1 cellular context compared by ENCODE assay signal in the genomic region with DNA sequence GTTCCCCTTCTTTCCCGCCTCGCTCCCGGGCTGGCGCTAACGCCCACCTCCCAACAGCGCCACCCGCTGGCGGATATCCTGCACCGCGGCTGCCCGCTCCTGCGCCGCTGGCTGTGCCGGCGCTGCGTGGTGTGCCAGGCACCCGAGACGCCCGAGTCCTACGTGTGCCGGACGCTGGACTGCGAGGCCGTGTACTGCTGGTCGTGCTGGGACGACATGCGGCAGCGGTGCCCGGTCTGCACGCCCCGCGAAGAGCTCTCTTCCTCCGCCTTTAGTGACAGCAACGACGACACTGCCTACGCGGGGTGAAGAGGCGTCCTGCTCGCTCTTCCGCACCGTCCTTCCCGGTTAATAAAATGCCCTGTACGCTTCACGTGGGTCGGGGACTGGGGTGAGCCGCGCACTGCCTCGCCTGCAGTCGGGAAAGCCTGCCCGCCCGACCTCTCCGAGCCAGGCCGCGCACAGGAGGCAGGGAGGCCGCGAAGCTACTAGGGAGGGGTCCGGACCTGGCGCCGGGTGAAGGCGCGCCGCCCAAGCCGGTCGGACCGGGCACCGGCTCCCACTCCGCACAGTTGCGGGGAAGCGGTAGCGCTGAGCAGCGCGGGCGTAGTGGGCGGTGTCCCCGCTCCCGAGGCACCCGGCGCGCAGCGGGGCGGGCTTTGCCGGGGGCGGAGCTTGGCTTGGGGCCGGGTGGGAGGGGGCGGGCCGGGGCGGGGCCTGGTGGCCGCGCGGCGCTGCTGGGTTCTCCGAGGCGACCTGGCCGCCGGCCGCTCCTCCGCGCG.
TF ChIP-seq lines count a peak whose summit lies in the region.

A gene with protein sequence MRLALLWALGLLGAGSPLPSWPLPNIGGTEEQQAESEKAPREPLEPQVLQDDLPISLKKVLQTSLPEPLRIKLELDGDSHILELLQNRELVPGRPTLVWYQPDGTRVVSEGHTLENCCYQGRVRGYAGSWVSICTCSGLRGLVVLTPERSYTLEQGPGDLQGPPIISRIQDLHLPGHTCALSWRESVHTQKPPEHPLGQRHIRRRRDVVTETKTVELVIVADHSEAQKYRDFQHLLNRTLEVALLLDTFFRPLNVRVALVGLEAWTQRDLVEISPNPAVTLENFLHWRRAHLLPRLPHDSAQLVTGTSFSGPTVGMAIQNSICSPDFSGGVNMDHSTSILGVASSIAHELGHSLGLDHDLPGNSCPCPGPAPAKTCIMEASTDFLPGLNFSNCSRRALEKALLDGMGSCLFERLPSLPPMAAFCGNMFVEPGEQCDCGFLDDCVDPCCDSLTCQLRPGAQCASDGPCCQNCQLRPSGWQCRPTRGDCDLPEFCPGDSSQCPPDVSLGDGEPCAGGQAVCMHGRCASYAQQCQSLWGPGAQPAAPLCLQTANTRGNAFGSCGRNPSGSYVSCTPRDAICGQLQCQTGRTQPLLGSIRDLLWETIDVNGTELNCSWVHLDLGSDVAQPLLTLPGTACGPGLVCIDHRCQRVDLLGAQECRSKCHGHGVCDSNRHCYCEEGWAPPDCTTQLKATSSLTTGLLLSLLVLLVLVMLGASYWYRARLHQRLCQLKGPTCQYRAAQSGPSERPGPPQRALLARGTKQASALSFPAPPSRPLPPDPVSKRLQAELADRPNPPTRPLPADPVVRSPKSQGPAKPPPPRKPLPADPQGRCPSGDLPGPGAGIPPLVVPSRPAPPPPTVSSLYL (plus strand): TSS at position 757 of the 782 bp plus-strand sequence. CDS start 71 bp downstream, outside the sequence.

TF ChIP-seq in HepG2, 621 proteins besides CTCF, POLR2A, EP300 and RAD21 (continued from another document and continues in another):
- TF ChIP-seq, protein P1, sequence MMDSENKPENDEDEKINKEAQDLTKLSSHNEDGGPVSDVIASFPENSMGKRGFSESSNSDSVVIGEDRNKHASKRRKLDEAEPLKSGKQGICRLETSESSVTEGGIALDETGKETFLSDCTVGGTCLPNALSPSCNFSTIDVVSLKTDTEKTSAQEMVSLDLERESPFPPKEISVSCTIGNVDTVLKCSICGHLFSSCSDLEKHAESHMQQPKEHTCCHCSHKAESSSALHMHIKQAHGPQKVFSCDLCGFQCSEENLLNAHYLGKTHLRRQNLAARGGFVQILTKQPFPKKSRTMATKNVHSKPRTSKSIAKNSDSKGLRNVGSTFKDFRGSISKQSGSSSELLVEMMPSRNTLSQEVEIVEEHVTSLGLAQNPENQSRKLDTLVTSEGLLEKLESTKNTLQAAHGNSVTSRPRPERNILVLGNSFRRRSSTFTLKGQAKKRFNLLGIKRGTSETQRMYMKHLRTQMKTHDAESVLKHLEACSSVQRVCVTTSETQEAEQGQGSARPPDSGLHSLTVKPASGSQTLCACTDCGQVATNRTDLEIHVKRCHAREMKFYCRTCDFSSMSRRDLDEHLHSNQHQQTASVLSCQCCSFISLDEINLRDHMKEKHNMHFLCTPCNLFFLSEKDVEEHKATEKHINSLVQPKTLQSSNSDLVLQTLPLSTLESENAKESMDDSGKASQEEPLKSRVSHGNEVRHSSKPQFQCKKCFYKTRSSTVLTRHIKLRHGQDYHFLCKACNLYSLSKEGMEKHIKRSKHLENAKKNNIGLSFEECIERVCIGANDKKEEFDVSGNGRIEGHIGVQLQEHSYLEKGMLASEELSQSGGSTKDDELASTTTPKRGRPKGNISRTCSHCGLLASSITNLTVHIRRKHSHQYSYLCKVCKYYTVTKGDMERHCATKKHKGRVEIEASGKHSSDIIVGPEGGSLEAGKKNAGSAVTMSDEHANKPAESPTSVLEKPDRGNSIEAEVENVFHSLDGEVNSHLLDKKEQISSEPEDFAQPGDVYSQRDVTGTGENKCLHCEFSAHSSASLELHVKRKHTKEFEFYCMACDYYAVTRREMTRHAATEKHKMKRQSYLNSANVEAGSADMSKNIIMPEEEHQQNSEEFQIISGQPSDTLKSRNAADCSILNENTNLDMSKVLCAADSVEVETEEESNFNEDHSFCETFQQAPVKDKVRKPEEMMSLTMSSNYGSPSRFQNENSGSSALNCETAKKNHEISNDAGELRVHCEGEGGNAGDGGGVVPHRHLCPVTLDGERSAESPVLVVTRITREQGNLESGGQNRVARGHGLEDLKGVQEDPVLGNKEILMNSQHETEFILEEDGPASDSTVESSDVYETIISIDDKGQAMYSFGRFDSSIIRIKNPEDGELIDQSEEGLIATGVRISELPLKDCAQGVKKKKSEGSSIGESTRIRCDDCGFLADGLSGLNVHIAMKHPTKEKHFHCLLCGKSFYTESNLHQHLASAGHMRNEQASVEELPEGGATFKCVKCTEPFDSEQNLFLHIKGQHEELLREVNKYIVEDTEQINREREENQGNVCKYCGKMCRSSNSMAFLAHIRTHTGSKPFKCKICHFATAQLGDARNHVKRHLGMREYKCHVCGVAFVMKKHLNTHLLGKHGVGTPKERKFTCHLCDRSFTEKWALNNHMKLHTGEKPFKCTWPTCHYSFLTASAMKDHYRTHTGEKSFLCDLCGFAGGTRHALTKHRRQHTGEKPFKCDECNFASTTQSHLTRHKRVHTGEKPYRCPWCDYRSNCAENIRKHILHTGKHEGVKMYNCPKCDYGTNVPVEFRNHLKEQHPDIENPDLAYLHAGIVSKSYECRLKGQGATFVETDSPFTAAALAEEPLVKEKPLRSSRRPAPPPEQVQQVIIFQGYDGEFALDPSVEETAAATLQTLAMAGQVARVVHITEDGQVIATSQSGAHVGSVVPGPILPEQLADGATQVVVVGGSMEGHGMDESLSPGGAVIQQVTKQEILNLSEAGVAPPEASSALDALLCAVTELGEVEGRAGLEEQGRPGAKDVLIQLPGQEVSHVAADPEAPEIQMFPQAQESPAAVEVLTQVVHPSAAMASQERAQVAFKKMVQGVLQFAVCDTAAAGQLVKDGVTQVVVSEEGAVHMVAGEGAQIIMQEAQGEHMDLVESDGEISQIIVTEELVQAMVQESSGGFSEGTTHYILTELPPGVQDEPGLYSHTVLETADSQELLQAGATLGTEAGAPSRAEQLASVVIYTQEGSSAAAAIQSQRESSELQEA (CRISPR knock-in tag; IDR thresholded peaks at IDR 0.05; ENCODE audit: not compliant biosample characterization), result peak; percentile 82
- TF ChIP-seq ZFP37 (CRISPR knock-in tag; IDR thresholded peaks at IDR 0.05; ENCODE audit: borderline replicate concordance) (no peak), SNAI1 (CRISPR knock-in tag; IDR thresholded peaks at IDR 0.05; ENCODE audit: borderline replicate concordance) (peak; percentile 79; the same call in 1 of the 2 replicates), ISX (CRISPR knock-in tag; conservative IDR thresholded peaks at IDR 0.05) (no peak), ELF1 (CRISPR knock-in tag; IDR thresholded peaks at IDR 0.05) (peak; percentile 21), NFYB (CRISPR knock-in tag; IDR thresholded peaks at IDR 0.05) (no peak), GABPA (IDR thresholded peaks at IDR 0.05; ENCODE audit: low read depth, low read length) (no peak), GABPA (CRISPR knock-in tag; IDR thresholded peaks at IDR 0.05; ENCODE audit: low read depth) (peak; percentile 65), POLR2AphosphoS2 (IDR thresholded peaks at IDR 0.05; ENCODE audit: low read depth, low read length) (no peak), CHCHD3 (CRISPR knock-in tag; IDR thresholded peaks at IDR 0.05) (no peak), ZNF530 (CRISPR knock-in tag; IDR thresholded peaks at IDR 0.05; ENCODE audit: low read depth) (no peak), ZFP36 (IDR thresholded peaks at IDR 0.05; ENCODE audit: borderline replicate concordance, low read depth, low read length, partially characterized antibody) (no peak), ZNF841 (CRISPR knock-in tag; IDR thresholded peaks at IDR 0.05; ENCODE audit: borderline replicate concordance) (no peak), PAWR (CRISPR knock-in tag; IDR thresholded peaks at IDR 0.05; ENCODE audit: borderline replicate concordance) (no peak), CHD2 (IDR thresholded peaks at IDR 0.05; ENCODE audit: low read depth, low read length) (no peak), ZNF367 (CRISPR knock-in tag; IDR thresholded peaks at IDR 0.05; ENCODE audit: borderline replicate concordance) (no peak), MLLT10 (CRISPR knock-in tag; IDR thresholded peaks at IDR 0.05) (no peak), XBP1 (CRISPR knock-in tag; IDR thresholded peaks at IDR 0.05) (no peak), HOXA7 (CRISPR knock-in tag; IDR thresholded peaks at IDR 0.05) (no peak)
- TF ChIP-seq, protein P2, sequence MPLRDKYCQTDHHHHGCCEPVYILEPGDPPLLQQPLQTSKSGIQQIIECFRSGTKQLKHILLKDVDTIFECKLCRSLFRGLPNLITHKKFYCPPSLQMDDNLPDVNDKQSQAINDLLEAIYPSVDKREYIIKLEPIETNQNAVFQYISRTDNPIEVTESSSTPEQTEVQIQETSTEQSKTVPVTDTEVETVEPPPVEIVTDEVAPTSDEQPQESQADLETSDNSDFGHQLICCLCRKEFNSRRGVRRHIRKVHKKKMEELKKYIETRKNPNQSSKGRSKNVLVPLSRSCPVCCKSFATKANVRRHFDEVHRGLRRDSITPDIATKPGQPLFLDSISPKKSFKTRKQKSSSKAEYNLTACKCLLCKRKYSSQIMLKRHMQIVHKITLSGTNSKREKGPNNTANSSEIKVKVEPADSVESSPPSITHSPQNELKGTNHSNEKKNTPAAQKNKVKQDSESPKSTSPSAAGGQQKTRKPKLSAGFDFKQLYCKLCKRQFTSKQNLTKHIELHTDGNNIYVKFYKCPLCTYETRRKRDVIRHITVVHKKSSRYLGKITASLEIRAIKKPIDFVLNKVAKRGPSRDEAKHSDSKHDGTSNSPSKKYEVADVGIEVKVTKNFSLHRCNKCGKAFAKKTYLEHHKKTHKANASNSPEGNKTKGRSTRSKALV (CRISPR knock-in tag; IDR thresholded peaks at IDR 0.05), result peak; percentile 88
- TF ChIP-seq, protein P3, sequence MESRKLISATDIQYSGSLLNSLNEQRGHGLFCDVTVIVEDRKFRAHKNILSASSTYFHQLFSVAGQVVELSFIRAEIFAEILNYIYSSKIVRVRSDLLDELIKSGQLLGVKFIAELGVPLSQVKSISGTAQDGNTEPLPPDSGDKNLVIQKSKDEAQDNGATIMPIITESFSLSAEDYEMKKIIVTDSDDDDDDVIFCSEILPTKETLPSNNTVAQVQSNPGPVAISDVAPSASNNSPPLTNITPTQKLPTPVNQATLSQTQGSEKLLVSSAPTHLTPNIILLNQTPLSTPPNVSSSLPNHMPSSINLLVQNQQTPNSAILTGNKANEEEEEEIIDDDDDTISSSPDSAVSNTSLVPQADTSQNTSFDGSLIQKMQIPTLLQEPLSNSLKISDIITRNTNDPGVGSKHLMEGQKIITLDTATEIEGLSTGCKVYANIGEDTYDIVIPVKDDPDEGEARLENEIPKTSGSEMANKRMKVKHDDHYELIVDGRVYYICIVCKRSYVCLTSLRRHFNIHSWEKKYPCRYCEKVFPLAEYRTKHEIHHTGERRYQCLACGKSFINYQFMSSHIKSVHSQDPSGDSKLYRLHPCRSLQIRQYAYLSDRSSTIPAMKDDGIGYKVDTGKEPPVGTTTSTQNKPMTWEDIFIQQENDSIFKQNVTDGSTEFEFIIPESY (CRISPR knock-in tag; IDR thresholded peaks at IDR 0.05), result peak; percentile 91
- TF ChIP-seq, protein P4, sequence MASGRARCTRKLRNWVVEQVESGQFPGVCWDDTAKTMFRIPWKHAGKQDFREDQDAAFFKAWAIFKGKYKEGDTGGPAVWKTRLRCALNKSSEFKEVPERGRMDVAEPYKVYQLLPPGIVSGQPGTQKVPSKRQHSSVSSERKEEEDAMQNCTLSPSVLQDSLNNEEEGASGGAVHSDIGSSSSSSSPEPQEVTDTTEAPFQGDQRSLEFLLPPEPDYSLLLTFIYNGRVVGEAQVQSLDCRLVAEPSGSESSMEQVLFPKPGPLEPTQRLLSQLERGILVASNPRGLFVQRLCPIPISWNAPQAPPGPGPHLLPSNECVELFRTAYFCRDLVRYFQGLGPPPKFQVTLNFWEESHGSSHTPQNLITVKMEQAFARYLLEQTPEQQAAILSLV (CRISPR knock-in tag; IDR thresholded peaks at IDR 0.05; ENCODE audit: borderline replicate concordance), result peak; percentile 77; the same call in 1 of the 2 replicates
- TF ChIP-seq, protein P5, sequence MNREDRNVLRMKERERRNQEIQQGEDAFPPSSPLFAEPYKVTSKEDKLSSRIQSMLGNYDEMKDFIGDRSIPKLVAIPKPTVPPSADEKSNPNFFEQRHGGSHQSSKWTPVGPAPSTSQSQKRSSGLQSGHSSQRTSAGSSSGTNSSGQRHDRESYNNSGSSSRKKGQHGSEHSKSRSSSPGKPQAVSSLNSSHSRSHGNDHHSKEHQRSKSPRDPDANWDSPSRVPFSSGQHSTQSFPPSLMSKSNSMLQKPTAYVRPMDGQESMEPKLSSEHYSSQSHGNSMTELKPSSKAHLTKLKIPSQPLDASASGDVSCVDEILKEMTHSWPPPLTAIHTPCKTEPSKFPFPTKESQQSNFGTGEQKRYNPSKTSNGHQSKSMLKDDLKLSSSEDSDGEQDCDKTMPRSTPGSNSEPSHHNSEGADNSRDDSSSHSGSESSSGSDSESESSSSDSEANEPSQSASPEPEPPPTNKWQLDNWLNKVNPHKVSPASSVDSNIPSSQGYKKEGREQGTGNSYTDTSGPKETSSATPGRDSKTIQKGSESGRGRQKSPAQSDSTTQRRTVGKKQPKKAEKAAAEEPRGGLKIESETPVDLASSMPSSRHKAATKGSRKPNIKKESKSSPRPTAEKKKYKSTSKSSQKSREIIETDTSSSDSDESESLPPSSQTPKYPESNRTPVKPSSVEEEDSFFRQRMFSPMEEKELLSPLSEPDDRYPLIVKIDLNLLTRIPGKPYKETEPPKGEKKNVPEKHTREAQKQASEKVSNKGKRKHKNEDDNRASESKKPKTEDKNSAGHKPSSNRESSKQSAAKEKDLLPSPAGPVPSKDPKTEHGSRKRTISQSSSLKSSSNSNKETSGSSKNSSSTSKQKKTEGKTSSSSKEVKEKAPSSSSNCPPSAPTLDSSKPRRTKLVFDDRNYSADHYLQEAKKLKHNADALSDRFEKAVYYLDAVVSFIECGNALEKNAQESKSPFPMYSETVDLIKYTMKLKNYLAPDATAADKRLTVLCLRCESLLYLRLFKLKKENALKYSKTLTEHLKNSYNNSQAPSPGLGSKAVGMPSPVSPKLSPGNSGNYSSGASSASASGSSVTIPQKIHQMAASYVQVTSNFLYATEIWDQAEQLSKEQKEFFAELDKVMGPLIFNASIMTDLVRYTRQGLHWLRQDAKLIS (CRISPR knock-in tag; IDR thresholded peaks at IDR 0.05), result no peak
- TF ChIP-seq, protein P6, sequence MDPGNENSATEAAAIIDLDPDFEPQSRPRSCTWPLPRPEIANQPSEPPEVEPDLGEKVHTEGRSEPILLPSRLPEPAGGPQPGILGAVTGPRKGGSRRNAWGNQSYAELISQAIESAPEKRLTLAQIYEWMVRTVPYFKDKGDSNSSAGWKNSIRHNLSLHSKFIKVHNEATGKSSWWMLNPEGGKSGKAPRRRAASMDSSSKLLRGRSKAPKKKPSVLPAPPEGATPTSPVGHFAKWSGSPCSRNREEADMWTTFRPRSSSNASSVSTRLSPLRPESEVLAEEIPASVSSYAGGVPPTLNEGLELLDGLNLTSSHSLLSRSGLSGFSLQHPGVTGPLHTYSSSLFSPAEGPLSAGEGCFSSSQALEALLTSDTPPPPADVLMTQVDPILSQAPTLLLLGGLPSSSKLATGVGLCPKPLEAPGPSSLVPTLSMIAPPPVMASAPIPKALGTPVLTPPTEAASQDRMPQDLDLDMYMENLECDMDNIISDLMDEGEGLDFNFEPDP (CRISPR knock-in tag; conservative IDR thresholded peaks at IDR 0.05), result 0 out of 2 replicates have a peak, but pooled peaks have one; percentile 73
- TF ChIP-seq, protein P7, sequence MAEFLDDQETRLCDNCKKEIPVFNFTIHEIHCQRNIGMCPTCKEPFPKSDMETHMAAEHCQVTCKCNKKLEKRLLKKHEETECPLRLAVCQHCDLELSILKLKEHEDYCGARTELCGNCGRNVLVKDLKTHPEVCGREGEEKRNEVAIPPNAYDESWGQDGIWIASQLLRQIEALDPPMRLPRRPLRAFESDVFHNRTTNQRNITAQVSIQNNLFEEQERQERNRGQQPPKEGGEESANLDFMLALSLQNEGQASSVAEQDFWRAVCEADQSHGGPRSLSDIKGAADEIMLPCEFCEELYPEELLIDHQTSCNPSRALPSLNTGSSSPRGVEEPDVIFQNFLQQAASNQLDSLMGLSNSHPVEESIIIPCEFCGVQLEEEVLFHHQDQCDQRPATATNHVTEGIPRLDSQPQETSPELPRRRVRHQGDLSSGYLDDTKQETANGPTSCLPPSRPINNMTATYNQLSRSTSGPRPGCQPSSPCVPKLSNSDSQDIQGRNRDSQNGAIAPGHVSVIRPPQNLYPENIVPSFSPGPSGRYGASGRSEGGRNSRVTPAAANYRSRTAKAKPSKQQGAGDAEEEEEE (CRISPR knock-in tag; IDR thresholded peaks at IDR 0.05; ENCODE audit: borderline replicate concordance), result no peak
